ENCODE assay signal across 35 cellular contexts in the genomic region with DNA sequence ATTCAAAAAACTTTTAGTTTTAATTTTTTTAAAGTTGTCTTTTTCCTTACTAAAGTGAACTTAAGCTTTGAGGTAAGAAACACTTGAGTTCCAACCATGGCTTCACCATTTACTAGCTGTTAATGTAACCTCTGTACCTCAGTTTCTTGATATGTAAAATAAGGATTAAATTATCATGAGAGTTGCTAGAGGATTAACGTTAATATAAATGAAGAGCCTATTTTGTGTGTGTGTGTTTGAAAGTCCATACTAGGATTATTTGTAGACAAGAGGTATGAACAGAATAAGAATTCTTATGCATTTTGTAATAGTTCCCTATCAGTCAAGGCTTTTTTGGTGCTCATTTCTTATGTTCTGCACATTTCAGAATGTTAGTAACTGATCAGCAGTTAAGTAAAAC.
DNase-seq lines count a peak whose midpoint lies in the region; ATAC-seq, FAIRE-seq and TF ChIP-seq lines count a peak whose summit lies in the region.
"Had no signal": no experiment of that assay in that cellular context is flagged by ENCODE, and none has a peak within 500 bp of the region (broad histone marks: within the 10 kb centered on the region; RNA-seq: fewer than 3 reads in every experiment).

No MANE protein-coding gene starts in this region.

- no peak for TF ChIP-seq POLR2A in K562 (conservative IDR thresholded peaks at IDR 0.05)

- no peak overlapping the region for H3K4me2 ChIP-seq in K562 (ENCODE audit: insufficient read depth, low read length)
- no peak overlapping the region for H3K4me2 ChIP-seq in PC-3 (ENCODE audit: low read length)
- H3K4me2 ChIP-seq: A549; BLaER1; BLaER1 treated with 17β-estradiol and CSF1 and Interleukin-3, amounts not matched to agents 10 nM and 100 nM had no signal

- POLR2A ChIA-PET in K562 (lab: Yijun Ruan, JAX) (interaction anchor here (1.3 kb wide), 1 partner anchor 9 kb away, joined by 4 read pairs; no protein-coding TSS in a partner anchor), PC-3 (lab: Charles Lee; ENCODE audit: unreplicated experiment) (no interaction called here)

- no peaks in the 10 kb centered on the region for H3F3A ChIP-seq in PC-3 (ENCODE audit: low read length, unreplicated experiment)

- H3K27me3 ChIP-seq in K562 (ENCODE audit: control insufficient read depth in 2 of 2, insufficient read depth in 2 of 2, low read length in 2 of 2) (no peaks in the 10 kb centered on the region), PC-3 (ENCODE audit: low read length) (no peaks in the 10 kb centered on the region)
- H3K27me3 ChIP-seq: BE2C; BLaER1; BLaER1 treated with 17β-estradiol and CSF1 and Interleukin-3, amounts not matched to agents 10 nM and 100 nM had no signal

- FAIRE-seq in G401.6 (lab: Jason Lieb, UNC), result peak; percentile 75
- FAIRE-seq in K562 (lab: Jason Lieb, UNC), result no peak
- no peak for FAIRE-seq in GM19239 (lab: Jason Lieb, UNC)
- FAIRE-seq: A204.1, A549, D721Med had no signal

- H3K27ac Mint-ChIP-seq in nephron, result peak overlapping the region in 2 of 3 experiments; percentile 12 to 61
- H3K27ac Mint-ChIP-seq: B cell; CD14-positive monocyte; CD4-positive, alpha-beta memory T cell; CD4-positive, alpha-beta T cell; CD4-positive, CD25-positive, alpha-beta regulatory T cell; CD8-positive, alpha-beta memory T cell; CD8-positive, alpha-beta T cell had no signal

- H3K36me3 ChIP-seq in K562 (ENCODE audit: control insufficient read depth, insufficient read depth, low read length) (no peaks in the 10 kb centered on the region), PC-3 (ENCODE audit: low read depth, low read length) (no peaks in the 10 kb centered on the region)
- H3K36me3 ChIP-seq: BE2C, BLaER1 had no signal

- H3K27ac ChIP-seq in VCaP (peak overlapping the region; percentile 34; the same call in 1 of the 2 replicates), K562 (ENCODE audit: extremely low read depth, low read depth, low read length) (no peak overlapping the region), PC-3 (ENCODE audit: low read length) (no peak overlapping the region)
- H3K27ac ChIP-seq: 22Rv1; A549; BLaER1; BLaER1 treated with 17β-estradiol and CSF1 and Interleukin-3, amounts not matched to agents 10 nM and 100 nM; C4-2B had no signal

- no peaks in the 10 kb centered on the region for H4K20me1 ChIP-seq in K562 (replicated peaks; ENCODE audit: control insufficient read depth, insufficient read depth, low read length)
- no peaks in the 10 kb centered on the region for H4K20me1 ChIP-seq in PC-3 (ENCODE audit: low read length)
- H4K20me1 ChIP-seq: BLaER1; BLaER1 treated with 17β-estradiol and CSF1 and Interleukin-3, amounts not matched to agents 10 nM and 100 nM had no signal

- ATAC-seq in K562 (no peak), PC-3 (no peak)
- ATAC-seq: A549; CD8-positive, alpha-beta T cell had no signal

- no peak for TF ChIP-seq EP300 in K562 (IDR thresholded peaks at IDR 0.05; ENCODE audit: low read length)

- no TSS peak for BruUV-seq in K562 (replicated peaks; lab: Mats Ljungman, UMichigan)
- no TSS peak for BruUV-seq in PC-3 (replicated peaks; lab: Mats Ljungman, UMichigan)

- DNase-seq in K562 (ENCODE audit: extremely low read depth in 1 of 4, low spot score in 3 of 4), result no peak
- no peak for DNase-seq in GM19239 (ENCODE audit: insufficient read length, low spot score)
- no peak for DNase-seq in activated gamma-delta T cell treated with Interleukin-2 at 50 U/mL for 16 hours
- no peak for DNase-seq in DMS79 treated with DMSO at 0.1 percent for 48 hours (lab: John Stamatoyannopoulos, UW)
- no peak for DNase-seq in PC-3
- DNase-seq: 8988T; ACHN; AML-193; BE2C; C1 segment of cervical spinal cord; Caco-2; Calu3; CD4-positive, alpha-beta memory T cell; CD4-positive, alpha-beta T cell; CD4-positive, CD25-positive, alpha-beta regulatory T cell; CD8-positive, alpha-beta memory T cell; CD8-positive, alpha-beta T cell; DMS 273 treated with DMSO at 0.1 percent for 48 hours; DMS153; DMS53; DMS79; DND-41; EL had no signal

- no peak overlapping the region for H3K4me3 ChIP-seq in K562
- H3K4me3 ChIP-seq in PC-3 (ENCODE audit: low read length), result no peak overlapping the region
- H3K4me3 ChIP-seq: A549; BLaER1; BLaER1 treated with 17β-estradiol and CSF1 and Interleukin-3, amounts not matched to agents 10 nM and 100 nM had no signal

- no peaks in the 10 kb centered on the region for H3K9me3 Mint-ChIP-seq in nephron
- H3K9me3 Mint-ChIP-seq: CD4-positive, alpha-beta T cell; CD8-positive, alpha-beta memory T cell; CD8-positive, alpha-beta T cell had no signal

- no peaks in the 10 kb centered on the region for H3K9me1 ChIP-seq in K562 (ENCODE audit: control insufficient read depth, insufficient read depth, low read length)

- H3K36me3 Mint-ChIP-seq in nephron (ENCODE audit: low read depth), result peaks cover 54% of the 10 kb centered on the region
- H3K36me3 Mint-ChIP-seq: CD14-positive monocyte; CD4-positive, alpha-beta memory T cell; CD4-positive, CD25-positive, alpha-beta regulatory T cell; CD8-positive, alpha-beta memory T cell; CD8-positive, alpha-beta T cell had no signal

- H3K4me1 Mint-ChIP-seq in nephron, result no peaks in the 10 kb centered on the region
- H3K4me1 Mint-ChIP-seq: CD4-positive, alpha-beta memory T cell; CD4-positive, CD25-positive, alpha-beta regulatory T cell; CD8-positive, alpha-beta memory T cell had no signal

- no peaks in the 10 kb centered on the region for H3K9me2 ChIP-seq in PC-3 (replicated peaks; ENCODE audit: low read length)

- in situ Hi-C loops in K562 (cut with MboI), result no loop called here

- intact Hi-C loops in K562 (cut with micrococcal nuclease) (loop anchor here (10.0 kb wide), 1 partner anchor 219 kb away; no protein-coding TSS in a partner anchor), PC-3 (cut with micrococcal nuclease) (no loop called here)

- no peak overlapping the region for H3K4me3 Mint-ChIP-seq in nephron
- H3K4me3 Mint-ChIP-seq: B cell; CD14-positive monocyte; CD4-positive, alpha-beta memory T cell; CD4-positive, alpha-beta T cell; CD4-positive, CD25-positive, alpha-beta regulatory T cell; CD8-positive, alpha-beta memory T cell; CD8-positive, alpha-beta T cell had no signal

- H3K27me3 Mint-ChIP-seq in nephron (ENCODE audit: low read depth), result peaks cover 12% of the 10 kb centered on the region
- H3K27me3 Mint-ChIP-seq: B cell; CD4-positive, alpha-beta memory T cell; CD4-positive, alpha-beta T cell; CD4-positive, CD25-positive, alpha-beta regulatory T cell had no signal

- no peak for TF ChIP-seq RAD21 in K562 (CRISPR knock-in tag; conservative IDR thresholded peaks at IDR 0.05 in 1 of 2, IDR thresholded peaks at IDR 0.05 in 1 of 2)

- H3K4me1 ChIP-seq in K562 (replicated peaks in 1 of 2; ENCODE audit: control insufficient read depth in 2 of 2, insufficient read depth in 2 of 2, low read length in 2 of 2) (peaks cover 1 to 2% of the 10 kb centered on the region in 2 experiments; a peak in 2 of 5 replicates), PC-3 (ENCODE audit: insufficient read depth, low read length) (no peaks in the 10 kb centered on the region)
- H3K4me1 ChIP-seq: A549, BE2C, BLaER1, Caco-2 had no signal

- H3K9ac ChIP-seq in K562 (ENCODE audit: insufficient read depth in 1 of 2, low read depth in 2 of 2, low read length in 2 of 2) (no peak overlapping the region), PC-3 (ENCODE audit: low read length) (no peak overlapping the region)
- H3K9ac ChIP-seq: BLaER1; BLaER1 treated with 17β-estradiol and CSF1 and Interleukin-3, amounts not matched to agents 10 nM and 100 nM had no signal

- WGBS in K562 (ENCODE audit: insufficient coverage, low coverage, missing lambda C conversion rate), result 22% methylated on average over 1 of the region's 1 CpG

- H3K79me2 ChIP-seq in K562 (ENCODE audit: control insufficient read depth, insufficient read depth, low read length), result no peaks in the 10 kb centered on the region
- H3K79me2 ChIP-seq in PC-3 (ENCODE audit: low read length), result no peaks in the 10 kb centered on the region

- H3K9me3 ChIP-seq in K562 (replicated peaks; ENCODE audit: control insufficient read depth, insufficient read depth, low read depth, low read length), result no peaks in the 10 kb centered on the region
- H3K9me3 ChIP-seq in PC-3 (ENCODE audit: low read length), result no peaks in the 10 kb centered on the region
- H3K9me3 ChIP-seq: A549; BE2C; BLaER1; BLaER1 treated with 17β-estradiol and CSF1 and Interleukin-3, amounts not matched to agents 10 nM and 100 nM; Caco-2 had no signal

- TF ChIP-seq CTCF in VCaP (conservative IDR thresholded peaks at IDR 0.05) (no peak), K562 (IDR thresholded peaks at IDR 0.05 in 2 of 3, conservative IDR thresholded peaks at IDR 0.05 in 1 of 3; ENCODE audit: insufficient read depth in 2 of 3, low read depth in 1 of 3, low read length in 3 of 3) (no peak), nephron (IDR thresholded peaks at IDR 0.05; ENCODE audit: unreplicated experiment in 3 of 3) (no peak), PC-3 (conservative IDR thresholded peaks at IDR 0.05; ENCODE audit: low read depth, low read length) (no peak)

- CTCF ChIA-PET in K562 (lab: Yijun Ruan, JAX; ENCODE audit: low intra/inter-chr PET ratio), result no interaction called here
- CTCF ChIA-PET in PC-3 (lab: Charles Lee), result no interaction called here

- H2AFZ ChIP-seq in K562 (ENCODE audit: low read depth, low read length) (0 out of 2 replicates have a peak overlapping the region, but pooled peaks have one; percentile 34), PC-3 (ENCODE audit: low read length) (no peak overlapping the region)

TF ChIP-seq in K562, 482 proteins besides CTCF, POLR2A, EP300 and RAD21:
- TF ChIP-seq ZNF143 (CRISPR knock-in tag; IDR thresholded peaks at IDR 0.05) (no peak), NBN (IDR thresholded peaks at IDR 0.05; ENCODE audit: low read depth) (no peak), XRCC3 (IDR thresholded peaks at IDR 0.05) (no peak)
